Comparison of ENCODE assay signal across 19 cellular contexts in the genomic region with DNA sequence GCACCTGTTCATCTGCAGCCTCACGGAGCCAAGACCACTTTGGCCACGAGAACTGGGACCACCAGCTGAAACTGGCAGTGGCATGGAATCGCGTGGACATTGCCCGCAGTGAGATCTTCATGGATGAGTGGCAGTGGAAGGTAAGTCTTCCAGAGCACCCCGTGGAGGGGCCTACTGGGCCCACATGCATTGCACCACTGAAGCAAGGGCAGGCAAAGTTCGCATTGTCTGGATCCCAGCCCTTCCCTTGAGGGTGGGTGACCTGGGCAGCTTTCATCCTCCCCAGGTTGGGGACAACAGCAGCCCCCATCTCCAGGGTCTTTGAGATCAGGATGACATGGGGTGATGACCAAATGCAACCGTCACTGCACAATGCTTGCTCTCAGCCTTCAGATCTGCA. TPM values are rescaled to one million over a fixed set of nuclear protein-coding genes. Genes with fewer than 3 reads are reported as not detected.
"Had no signal": no experiment of that assay in that cellular context is flagged by ENCODE, and none has a peak within 500 bp of the region (broad histone marks: within the 10 kb centered on the region; RNA-seq: fewer than 3 reads in every experiment).

No MANE protein-coding gene starts in this region.

- H3K27ac Mint-ChIP-seq: immature natural killer cell, memory B cell, nephron had no signal

- H3K9me3 ChIP-seq: thoracic aorta had no signal

- H3K4me3 Mint-ChIP-seq: immature natural killer cell, memory B cell, nephron had no signal

- DNase-seq: dermis blood vessel endothelial cell; esophagus squamous epithelium; foreskin fibroblast; glutamatergic neuron; immature natural killer cell; lower lobe of right lung; midbrain; sigmoid colon; stimulated activated CD4-positive, alpha-beta T cell treated with anti-CD3 and anti-CD28 coated beads, Interleukin-12 subunit alpha, Interleukin-12 subunit beta, amount 100 ng/mL, for 4 hours; stimulated activated naive CD4-positive, alpha-beta T cell; stomach; transverse colon had no signal

- H3K4me3 ChIP-seq: esophagus squamous epithelium, gastroesophageal sphincter, left lung, lower lobe of right lung, sigmoid colon, skin epidermis, stomach, thoracic aorta, transverse colon had no signal

- H3K36me3 ChIP-seq: esophagus squamous epithelium, gastroesophageal sphincter, lower lobe of right lung, sigmoid colon, stomach, thoracic aorta, transverse colon had no signal

- H3K27me3 ChIP-seq: transverse colon had no signal

- H3K4me1 Mint-ChIP-seq: nephron had no signal

- H3K4me1 ChIP-seq: esophagus squamous epithelium, gastroesophageal sphincter, lower lobe of right lung, sigmoid colon, stomach, transverse colon had no signal

- ATAC-seq: gastroesophageal sphincter, lower lobe of right lung had no signal

- H3K9me3 Mint-ChIP-seq: memory B cell had no signal

- H3K27ac ChIP-seq: esophagus squamous epithelium, gastroesophageal sphincter, left lung, lower lobe of right lung, sigmoid colon, skin epidermis, stomach, thoracic aorta, transverse colon had no signal

- H3K27me3 Mint-ChIP-seq: memory B cell had no signal

RNA-seq across cellular contexts. Expression of a gene that starts 37.5 kb away (rescaled TPM):
- total RNA-seq: pulmonary artery endothelial cell had no signal
